ENCODE assay signal across 10 cellular contexts in the genomic region with DNA sequence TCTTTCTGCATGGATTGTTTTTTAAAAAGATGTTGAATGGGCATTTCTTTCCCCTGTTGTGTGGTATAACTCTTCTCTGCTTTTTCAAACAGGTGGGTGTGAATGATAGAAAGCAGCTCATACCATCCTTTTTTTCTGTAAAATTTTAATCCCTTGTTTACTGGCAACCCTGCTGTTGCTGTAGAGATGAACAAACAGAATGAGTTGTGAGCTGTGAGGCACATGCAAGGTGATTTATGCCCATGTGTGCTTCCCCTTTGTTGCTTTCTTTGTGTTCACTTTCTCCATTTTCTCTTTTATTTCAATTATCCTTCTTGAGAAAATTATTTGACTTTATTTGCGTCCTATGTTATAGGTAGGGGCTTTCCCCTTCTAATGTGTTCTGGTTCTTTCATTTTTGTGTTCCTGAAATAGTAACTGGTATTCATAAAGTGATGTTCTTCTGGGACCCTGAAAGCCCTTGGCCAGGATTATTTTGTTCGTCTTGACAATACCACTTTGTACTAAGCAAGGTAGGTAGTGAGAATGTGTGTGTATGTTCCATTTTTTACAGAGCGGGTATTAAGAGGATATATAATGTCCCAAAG.
DNase-seq lines count a peak whose midpoint lies in the region; ATAC-seq and TF ChIP-seq lines count a peak whose summit lies in the region.
"Had no signal": no experiment of that assay in that cellular context is flagged by ENCODE, and none has a peak within 500 bp of the region (broad histone marks: within the 10 kb centered on the region; RNA-seq: fewer than 3 reads in every experiment).

No MANE protein-coding gene starts in this region.

- H3K27me3 Mint-ChIP-seq in mesothelial cell of epicardium (ENCODE audit: low read depth): no peaks in the 10 kb centered on the region
- no peaks in the 10 kb centered on the region for H3K27me3 Mint-ChIP-seq in activated naive CD4-positive, alpha-beta T cell treated with anti-CD3 and anti-CD28 coated beads for 36 hours (ENCODE audit: low read depth)

- H3K4me3 ChIP-seq in right atrium auricular region (no peak overlapping the region), vagina (no peak overlapping the region)

- CTCF ChIA-PET in activated naive CD4-positive, alpha-beta T cell treated with anti-CD3 and anti-CD28 coated beads for 36 hours (lab: Charles Lee): no interaction called here

- H3K4me1 ChIP-seq in right atrium auricular region (peaks cover 0 to 50% of the 10 kb centered on the region in 2 donors), vagina (peaks cover 67% of the 10 kb centered on the region)

- no peak for TF ChIP-seq CTCF in right atrium auricular region (IDR thresholded peaks at IDR 0.05)
- no peak for TF ChIP-seq CTCF in mesothelial cell of epicardium (IDR thresholded peaks at IDR 0.05; ENCODE audit: unreplicated experiment)
- TF ChIP-seq CTCF in vagina (IDR thresholded peaks at IDR 0.05): no peak

- peak overlapping the region; percentile 92 for H3K27ac Mint-ChIP-seq in mesothelial cell of epicardium
- H3K27ac Mint-ChIP-seq in activated naive CD4-positive, alpha-beta T cell treated with anti-CD3 and anti-CD28 coated beads for 36 hours: no peak overlapping the region

- no peaks in the 10 kb centered on the region for H3K9me3 Mint-ChIP-seq in mesothelial cell of epicardium
- no peaks in the 10 kb centered on the region for H3K9me3 Mint-ChIP-seq in activated naive CD4-positive, alpha-beta T cell treated with anti-CD3 and anti-CD28 coated beads for 36 hours

- no peak for ATAC-seq in Right ventricle myocardium inferior

- no peak for TF ChIP-seq POLR2A in vagina (IDR thresholded peaks at IDR 0.05)

- peaks cover 4% of the 10 kb centered on the region for H3K36me3 Mint-ChIP-seq in mesothelial cell of epicardium
- H3K36me3 Mint-ChIP-seq in activated naive CD4-positive, alpha-beta T cell treated with anti-CD3 and anti-CD28 coated beads for 36 hours (ENCODE audit: low read depth): peaks cover 20% of the 10 kb centered on the region

- H3K4me3 Mint-ChIP-seq in mesothelial cell of epicardium: no peak overlapping the region
- H3K4me3 Mint-ChIP-seq in activated naive CD4-positive, alpha-beta T cell treated with anti-CD3 and anti-CD28 coated beads for 36 hours: no peak overlapping the region

- no peak for DNase-seq in right atrium auricular region (ENCODE audit: low spot score)
- DNase-seq in Right ventricle myocardium inferior (ENCODE audit: missing footprints): no peak
- DNase-seq in astrocyte of the hippocampus (ENCODE audit: low read depth, low spot score): peak; percentile 61
- DNase-seq in mesothelial cell of epicardium (ENCODE audit: low spot score in 2 of 2, unreplicated experiment in 2 of 2): no peak
- no peak for DNase-seq in vagina (ENCODE audit: extremely low spot score in 2 of 2)
- DNase-seq in epidermal melanocyte (ENCODE audit: insufficient read length, low spot score): no peak
- DNase-seq in activated naive CD4-positive, alpha-beta T cell treated with anti-CD3 and anti-CD28 coated beads for 36 hours: no peak
- DNase-seq in middle frontal gyrus (ENCODE audit: extremely low spot score, low spot score): no peak
- DNase-seq: activated CD4-positive, CD25-positive, alpha-beta regulatory T cell; C1 segment of cervical spinal cord had no signal

- H3K36me3 ChIP-seq in right atrium auricular region (peaks cover 6% of the 10 kb centered on the region), vagina (peaks cover 0 to 5% of the 10 kb centered on the region in 2 donors)

- H3K27me3 ChIP-seq in right atrium auricular region (no peaks in the 10 kb centered on the region), vagina (no peaks in the 10 kb centered on the region)

- H3K27ac ChIP-seq in right atrium auricular region (peak overlapping the region; percentile 48 to 81), vagina (peak overlapping the region; percentile 62)

- intact Hi-C loops in Right ventricle myocardium inferior (cut with DNase I) (no loop called here), vagina (cut with DNase I) (no loop called here)
- intact Hi-C loops in activated naive CD4-positive, alpha-beta T cell treated with anti-CD3 and anti-CD28 coated beads for 36 hours (cut with micrococcal nuclease): loop anchor here (1.0 kb wide), 1 partner anchor 11 kb away; no protein-coding TSS in a partner anchor

- H3K4me1 Mint-ChIP-seq in mesothelial cell of epicardium: peaks cover 56% of the 10 kb centered on the region
- peaks cover 15% of the 10 kb centered on the region for H3K4me1 Mint-ChIP-seq in activated naive CD4-positive, alpha-beta T cell treated with anti-CD3 and anti-CD28 coated beads for 36 hours (ENCODE audit: low read depth)

- H3K9me3 ChIP-seq in right atrium auricular region (no peaks in the 10 kb centered on the region), vagina (no peaks in the 10 kb centered on the region)
